In genomic region chr17:29567362-29568330, GRCh38 we compare ENCODE assay signal across 8 cellular contexts. TPM values are rescaled to one million over a fixed set of nuclear protein-coding genes. Genes with fewer than 3 reads are reported as not detected.
DNase-seq lines count a peak whose midpoint lies in the region; ATAC-seq and FAIRE-seq lines count a peak whose summit lies in the region.

No MANE protein-coding gene starts in this region.

- ATAC-seq in HG03095 (IDR thresholded peaks at IDR 0.05; ENCODE audit: unreplicated experiment) = peak; percentile 2

- DNase-seq in 8988T = peak; percentile 79
- DNase-seq in GM18507 (ENCODE audit: extremely low spot score, insufficient read length, low read depth) = no peak
- peak; percentile 81 for DNase-seq in NCI-H748 treated with DMSO at 0.1 percent for 48 hours (lab: John Stamatoyannopoulos, UW)
- DNase-seq in activated CD8-positive, alpha-beta memory T cell treated with anti-CD3 and anti-CD28 coated beads for 24 hours = peak; percentile 89
- peak; percentile 68 for DNase-seq in epidermal melanocyte (ENCODE audit: insufficient read length, low spot score)
- DNase-seq in mucosa of gallbladder (ENCODE audit: low spot score) = peak; percentile 68
- peak; percentile 71 for DNase-seq in stimulated activated naive CD4-positive, alpha-beta T cell treated with Interleukin-2 at 50 U/mL for 16 hours (lab: John Stamatoyannopoulos, UW)

- peak; percentile 86 for FAIRE-seq in GM18507 (lab: Jason Lieb, UNC)

RNA-seq across cellular contexts. Expression of gene ABHD15, which starts 0.8 kb away (rescaled TPM):
- 23.7 TPM for total RNA-seq in mucosa of gallbladder

RNA-seq across cellular contexts. Expression of gene TP53I13, which starts 0.9 kb away (rescaled TPM):
- 109 TPM for total RNA-seq in mucosa of gallbladder

RNA-seq across cellular contexts. Expression of gene GIT1, which starts 21.8 kb away (rescaled TPM):
- 56.1 TPM for total RNA-seq in mucosa of gallbladder

RNA-seq across cellular contexts. Expression of gene ANKRD13B, which starts 25.3 kb away (rescaled TPM):
- total RNA-seq in mucosa of gallbladder = 13.4 TPM

RNA-seq across cellular contexts. Expression of gene CORO6, which starts 55.1 kb away (rescaled TPM):
- total RNA-seq in mucosa of gallbladder = 12.9 TPM
